ENCODE assay signal across 8 cellular contexts in genomic region chr16:47141773-47142468, GRCh38. TPM values are rescaled to one million over a fixed set of nuclear protein-coding genes. Genes with fewer than 3 reads are reported as not detected.
DNase-seq lines count a peak whose midpoint lies in the region; ATAC-seq and TF ChIP-seq lines count a peak whose summit lies in the region.

No MANE protein-coding gene starts in this region.

- H3K27ac ChIP-seq in BLaER1 treated with 17β-estradiol and CSF1 and Interleukin-3, amounts not matched to agents 10 nM and 100 nM, result peak overlapping the region in 10 of 11 experiments; percentile 76 to 92 (median 88); a peak in 19 of 22 replicates
- H3K27ac ChIP-seq in left lung, result peak overlapping the region; percentile 40 to 66

- peaks cover 7 to 57% (median 34%) of the 10 kb centered on the region in 10 experiments; a peak in 17 of 20 replicates for H3K4me1 ChIP-seq in BLaER1 treated with 17β-estradiol and CSF1 and Interleukin-3, amounts not matched to agents 10 nM and 100 nM
- H3K4me1 ChIP-seq in left lung, result peaks cover 0 to 30% of the 10 kb centered on the region in 2 donors

- peak overlapping the region; percentile 79 to 93 (median 90); a peak in 21 of 22 replicates for H3K9ac ChIP-seq in BLaER1 treated with 17β-estradiol and CSF1 and Interleukin-3, amounts not matched to agents 10 nM and 100 nM

- TF ChIP-seq POLR2A in GM19193 (IDR thresholded peaks at IDR 0.05; ENCODE audit: extremely low read depth, insufficient read depth, insufficient read length), result peak; percentile 70

- DNase-seq in NCI-H510A (lab: John Stamatoyannopoulos, UW), result peak; percentile 87
- DNase-seq in activated CD4-positive, alpha-beta T cell treated with anti-CD3 and anti-CD28 coated beads for 48 hours, result peak; percentile 90
- DNase-seq in dedifferentiated amniotic fluid mesenchymal stem cell (ENCODE audit: extremely low spot score), result peak; percentile 84
- peak; percentile 85 to 89 for DNase-seq in left lung
- DNase-seq in stimulated activated CD4-positive, alpha-beta T cell treated with anti-CD3 and anti-CD28 coated beads, Interleukin-4, amount 100 ng/mL, for 1 hour, result peak; percentile 76

- peaks cover 26 to 49% (median 44%) of the 10 kb centered on the region in 11 experiments for H3K27me3 ChIP-seq in BLaER1 treated with 17β-estradiol and CSF1 and Interleukin-3, amounts not matched to agents 10 nM and 100 nM
- H3K27me3 ChIP-seq in left lung, result peaks cover 0 to 37% of the 10 kb centered on the region in 2 donors

- peak overlapping the region; percentile 87 to 97 (median 93) for H3K4me2 ChIP-seq in BLaER1 treated with 17β-estradiol and CSF1 and Interleukin-3, amounts not matched to agents 10 nM and 100 nM

- intact Hi-C loops in left lung (cut with DNase I), result loop anchor here in 1 of 2 donors (5.0 kb wide), 2 partner anchors 910 to 1015 kb away; partner anchors contain the start of gene ABCC12

- H4K20me1 ChIP-seq in BLaER1 treated with 17β-estradiol and CSF1 and Interleukin-3, amounts not matched to agents 10 nM and 100 nM, result peaks cover 0 to 62% (median 38%) of the 10 kb centered on the region in 11 experiments; a peak in 12 of 22 replicates

- no peaks in the 10 kb centered on the region; a peak in 1 of 22 replicates for H3K36me3 ChIP-seq in BLaER1 treated with 17β-estradiol and CSF1 and Interleukin-3, amounts not matched to agents 10 nM and 100 nM
- H3K36me3 ChIP-seq in left lung, result no peaks in the 10 kb centered on the region

- H3K9me3 ChIP-seq in BLaER1 treated with 17β-estradiol and CSF1 and Interleukin-3, amounts not matched to agents 10 nM and 100 nM (replicated peaks in 1 of 11), result no peaks in the 10 kb centered on the region
- H3K9me3 ChIP-seq in left lung, result no peaks in the 10 kb centered on the region

- H3K4me3 ChIP-seq in BLaER1 treated with 17β-estradiol and CSF1 and Interleukin-3, amounts not matched to agents 10 nM and 100 nM, result peak overlapping the region; percentile 63 to 79 (median 74)
- H3K4me3 ChIP-seq in left lung, result peak overlapping the region; percentile 48 to 61

- ATAC-seq in HG03432 (IDR thresholded peaks at IDR 0.05; ENCODE audit: unreplicated experiment) (peak; percentile 48), left lung (peak; percentile 92)

- TF ChIP-seq CTCF in left lung (IDR thresholded peaks at IDR 0.05), result peak; percentile 85 to 88

RNA-seq across cellular contexts. Expression of gene NETO2, which starts 1.8 kb away (rescaled TPM):
- total RNA-seq in left lung, result 10 to 100 TPM in 1 of 2 donors, 1 to 10 TPM in 1; 9.7 to 12.1 TPM

Comparison
In these comparisons a context has a peak if more than half of its experiments do, and no peak if none do; other contexts are left out.
1. Peak in every context shown above with its lines: DNase-seq, ATAC-seq, H3K4me3 ChIP-seq and H3K27ac ChIP-seq.